ENCODE assay signal across 1 cellular context in genomic region chr6:13812359-13812642, GRCh38.
TF ChIP-seq lines count a peak whose summit lies in the region.

No MANE protein-coding gene starts in this region.

TF ChIP-seq in neural cell, 6 proteins besides CTCF, POLR2A, EP300 and RAD21 (continued from another document):
- TF ChIP-seq REST (IDR thresholded peaks at IDR 0.05; ENCODE audit: borderline replicate concordance): no peak
